ENCODE assay signal across 27 cellular contexts in genomic region chr16:82008957-82009592, GRCh38. TPM values are rescaled to one million over a fixed set of nuclear protein-coding genes. Genes with fewer than 3 reads are reported as not detected.
DNase-seq lines count a peak whose midpoint lies in the region; ATAC-seq and TF ChIP-seq lines count a peak whose summit lies in the region.
"Had no signal": no experiment of that assay in that cellular context is flagged by ENCODE, and none has a peak within 500 bp of the region (broad histone marks: within the 10 kb centered on the region; RNA-seq: fewer than 3 reads in every experiment).

No MANE protein-coding gene starts in this region.

- no peak overlapping the region for H3K27ac ChIP-seq in CD4-positive, alpha-beta T cell (ENCODE audit: low read depth, low read length)
- H3K27ac ChIP-seq in HEK293 (ENCODE audit: extremely low read depth, low read depth, low read length), result no peak overlapping the region
- H3K27ac ChIP-seq: A549, SJSA1 had no signal

- POLR2A ChIA-PET in activated CD8-positive, alpha-beta T cell treated with anti-CD3 and anti-CD28 coated beads, Interleukin-2, amount 10 ng/mL, durations not matched to agents 7 days and 5 days (lab: Charles Lee), result no interaction called here
- POLR2A ChIA-PET in activated CD8-positive, alpha-beta T cell treated with anti-CD3 and anti-CD28 coated beads for 36 hours (lab: Charles Lee), result no interaction called here
- POLR2A ChIA-PET in CD4-positive, alpha-beta T cell (lab: Charles Lee), result no interaction called here
- POLR2A ChIA-PET in HEK293 (lab: Yijun Ruan, JAX), result no interaction called here

- ATAC-seq in activated CD8-positive, alpha-beta T cell treated with anti-CD3 and anti-CD28 coated beads, Interleukin-2, amount 10 ng/mL, durations not matched to agents 7 days and 5 days, result no peak
- no peak for ATAC-seq in activated CD8-positive, alpha-beta T cell treated with anti-CD3 and anti-CD28 coated beads for 36 hours
- ATAC-seq in CD4-positive, alpha-beta T cell (ENCODE audit: poor library complexity), result no peak
- peak; percentile 52 for ATAC-seq in activated T-helper 17 cell treated with anti-CD3 and anti-CD28 coated beads, Interleukin-2, amount 50 U/mL, for 72 hours (replicated peaks)
- ATAC-seq: A549 had no signal

- H3K4me3 Mint-ChIP-seq in activated CD8-positive, alpha-beta T cell treated with anti-CD3 and anti-CD28 coated beads, Interleukin-2, amount 10 ng/mL, durations not matched to agents 7 days and 5 days, result no peak overlapping the region
- H3K4me3 Mint-ChIP-seq in activated CD8-positive, alpha-beta T cell treated with anti-CD3 and anti-CD28 coated beads for 36 hours, result no peak overlapping the region
- H3K4me3 Mint-ChIP-seq in CD4-positive, alpha-beta T cell, result peak overlapping the region; percentile 92
- peak overlapping the region; percentile 75 for H3K4me3 Mint-ChIP-seq in activated T-helper 17 cell treated with anti-CD3 and anti-CD28 coated beads, Interleukin-2, amount 50 U/mL, for 72 hours

- H3K27me3 ChIP-seq in CD4-positive, alpha-beta T cell (ENCODE audit: control insufficient read depth, insufficient read depth, low read length), result no peaks in the 10 kb centered on the region
- H3K27me3 ChIP-seq: SJSA1 had no signal

- no peaks in the 10 kb centered on the region for H3K4me1 ChIP-seq in HEK293 (ENCODE audit: control insufficient read depth, insufficient read depth, low read length)
- H3K4me1 ChIP-seq: A549, SJSA1 had no signal

- CTCF ChIA-PET in activated CD8-positive, alpha-beta T cell treated with anti-CD3 and anti-CD28 coated beads, Interleukin-2, amount 10 ng/mL, durations not matched to agents 7 days and 5 days (lab: Charles Lee), result no interaction called here
- CTCF ChIA-PET in activated CD8-positive, alpha-beta T cell treated with anti-CD3 and anti-CD28 coated beads for 36 hours (lab: Charles Lee), result no interaction called here
- CTCF ChIA-PET in CD4-positive, alpha-beta T cell (lab: Charles Lee), result no interaction called here
- CTCF ChIA-PET in HEK293 (lab: Yijun Ruan, JAX), result no interaction called here

- H3K9me3 Mint-ChIP-seq in activated CD8-positive, alpha-beta T cell treated with anti-CD3 and anti-CD28 coated beads, Interleukin-2, amount 10 ng/mL, durations not matched to agents 7 days and 5 days (ENCODE audit: insufficient read depth), result peaks cover 21% of the 10 kb centered on the region
- peaks cover 16% of the 10 kb centered on the region for H3K9me3 Mint-ChIP-seq in activated CD8-positive, alpha-beta T cell treated with anti-CD3 and anti-CD28 coated beads for 36 hours
- H3K9me3 Mint-ChIP-seq in CD4-positive, alpha-beta T cell, result peaks cover 2% of the 10 kb centered on the region
- H3K9me3 Mint-ChIP-seq in activated T-helper 17 cell treated with anti-CD3 and anti-CD28 coated beads, Interleukin-2, amount 50 U/mL, for 72 hours, result peaks cover 10% of the 10 kb centered on the region

- TF ChIP-seq CTCF in activated CD8-positive, alpha-beta T cell treated with anti-CD3 and anti-CD28 coated beads for 36 hours (IDR thresholded peaks at IDR 0.05), result no peak
- TF ChIP-seq CTCF in CD4-positive, alpha-beta T cell (IDR thresholded peaks at IDR 0.05), result no peak
- no peak for TF ChIP-seq CTCF in HEK293 (tag by site-specific recombination; IDR thresholded peaks at IDR 0.05)

- peaks cover 8% of the 10 kb centered on the region for H3K27me3 Mint-ChIP-seq in activated CD8-positive, alpha-beta T cell treated with anti-CD3 and anti-CD28 coated beads, Interleukin-2, amount 10 ng/mL, durations not matched to agents 7 days and 5 days (ENCODE audit: low read depth)
- H3K27me3 Mint-ChIP-seq in activated CD8-positive, alpha-beta T cell treated with anti-CD3 and anti-CD28 coated beads for 36 hours, result peaks cover 4% of the 10 kb centered on the region
- H3K27me3 Mint-ChIP-seq in CD4-positive, alpha-beta T cell, result peaks cover 5% of the 10 kb centered on the region
- H3K27me3 Mint-ChIP-seq in activated T-helper 17 cell treated with anti-CD3 and anti-CD28 coated beads, Interleukin-2, amount 50 U/mL, for 72 hours, result peaks cover 4% of the 10 kb centered on the region
- H3K27me3 Mint-ChIP-seq: IgD-negative memory B cell had no signal

- H3K9me3 ChIP-seq in CD4-positive, alpha-beta T cell (ENCODE audit: control insufficient read depth, low read length), result peaks cover 9% of the 10 kb centered on the region
- no peaks in the 10 kb centered on the region for H3K9me3 ChIP-seq in HEK293 (ENCODE audit: control insufficient read depth, insufficient read depth, low read depth, low read length)

- intact Hi-C loops in activated CD8-positive, alpha-beta T cell treated with anti-CD3 and anti-CD28 coated beads for 36 hours (cut with micrococcal nuclease), result no loop called here
- intact Hi-C loops in CD4-positive, alpha-beta T cell (cut with DNase I, micrococcal nuclease), result no loop called here

- no peaks in the 10 kb centered on the region for H3K36me3 ChIP-seq in HEK293 (ENCODE audit: control insufficient read depth in 2 of 2, insufficient read depth in 1 of 2, low read length in 2 of 2)
- H3K36me3 ChIP-seq: SJSA1 had no signal

- DNase-seq in activated CD8-positive, alpha-beta T cell treated with anti-CD3 and anti-CD28 coated beads, Interleukin-2, amount 10 ng/mL, durations not matched to agents 7 days and 5 days, result no peak
- DNase-seq in activated CD8-positive, alpha-beta T cell treated with anti-CD3 and anti-CD28 coated beads for 36 hours, result no peak
- DNase-seq in CD4-positive, alpha-beta T cell, result no peak
- DNase-seq in globus pallidus (ENCODE audit: low spot score) (no peak), NCI-H146 (lab: John Stamatoyannopoulos, UW) (no peak), amygdala (lab: John Stamatoyannopoulos, UW) (no peak)
- DNase-seq: AML-193; C1 segment of cervical spinal cord; DMS79; EL; GDM1; GOT3; HCEC 1CT; NCI-H1092; NCI-H1417 treated with DMSO at 0.1 percent for 48 hours; NCI-H187; NCI-H2081 treated with DMSO at 0.1 percent for 48 hours; NCI-H524; NCI-H748 treated with DMSO at 0.1 percent for 48 hours; NK-92 treated with Interleukin-12 subunit alpha and Interleukin-12 subunit beta, amount 100 ng/mL, for 24 hours; Right ventricle myocardium superior; RPMI8226 had no signal

- peak overlapping the region; percentile 14 for H3K27ac Mint-ChIP-seq in activated CD8-positive, alpha-beta T cell treated with anti-CD3 and anti-CD28 coated beads, Interleukin-2, amount 10 ng/mL, durations not matched to agents 7 days and 5 days
- H3K27ac Mint-ChIP-seq in activated CD8-positive, alpha-beta T cell treated with anti-CD3 and anti-CD28 coated beads for 36 hours, result no peak overlapping the region
- no peak overlapping the region for H3K27ac Mint-ChIP-seq in CD4-positive, alpha-beta T cell
- H3K27ac Mint-ChIP-seq in activated T-helper 17 cell treated with anti-CD3 and anti-CD28 coated beads, Interleukin-2, amount 50 U/mL, for 72 hours, result peak overlapping the region; percentile 87

- H3K4me1 Mint-ChIP-seq in activated CD8-positive, alpha-beta T cell treated with anti-CD3 and anti-CD28 coated beads, Interleukin-2, amount 10 ng/mL, durations not matched to agents 7 days and 5 days (ENCODE audit: low read depth), result peaks cover 18% of the 10 kb centered on the region
- peaks cover 19% of the 10 kb centered on the region for H3K4me1 Mint-ChIP-seq in activated CD8-positive, alpha-beta T cell treated with anti-CD3 and anti-CD28 coated beads for 36 hours (ENCODE audit: low read depth)
- H3K4me1 Mint-ChIP-seq in CD4-positive, alpha-beta T cell (ENCODE audit: low read depth), result peaks cover 29% of the 10 kb centered on the region
- peaks cover 26% of the 10 kb centered on the region for H3K4me1 Mint-ChIP-seq in activated T-helper 17 cell treated with anti-CD3 and anti-CD28 coated beads, Interleukin-2, amount 50 U/mL, for 72 hours

- no peak overlapping the region for H3K4me3 ChIP-seq in HEK293 (ENCODE audit: low read depth, low read length)
- H3K4me3 ChIP-seq: A549, SJSA1 had no signal

- H3K36me3 Mint-ChIP-seq in activated CD8-positive, alpha-beta T cell treated with anti-CD3 and anti-CD28 coated beads, Interleukin-2, amount 10 ng/mL, durations not matched to agents 7 days and 5 days (ENCODE audit: low read depth), result peaks cover 40% of the 10 kb centered on the region
- H3K36me3 Mint-ChIP-seq in activated CD8-positive, alpha-beta T cell treated with anti-CD3 and anti-CD28 coated beads for 36 hours (ENCODE audit: low read depth), result peaks cover 39% of the 10 kb centered on the region
- H3K36me3 Mint-ChIP-seq in CD4-positive, alpha-beta T cell (ENCODE audit: low read depth), result peaks cover 65% of the 10 kb centered on the region
- peaks cover 38% of the 10 kb centered on the region for H3K36me3 Mint-ChIP-seq in activated T-helper 17 cell treated with anti-CD3 and anti-CD28 coated beads, Interleukin-2, amount 50 U/mL, for 72 hours (ENCODE audit: low read depth)

TF ChIP-seq in HEK293, 187 proteins besides CTCF, POLR2A, EP300 and RAD21 (continues in another document):
- TF ChIP-seq, protein P1, sequence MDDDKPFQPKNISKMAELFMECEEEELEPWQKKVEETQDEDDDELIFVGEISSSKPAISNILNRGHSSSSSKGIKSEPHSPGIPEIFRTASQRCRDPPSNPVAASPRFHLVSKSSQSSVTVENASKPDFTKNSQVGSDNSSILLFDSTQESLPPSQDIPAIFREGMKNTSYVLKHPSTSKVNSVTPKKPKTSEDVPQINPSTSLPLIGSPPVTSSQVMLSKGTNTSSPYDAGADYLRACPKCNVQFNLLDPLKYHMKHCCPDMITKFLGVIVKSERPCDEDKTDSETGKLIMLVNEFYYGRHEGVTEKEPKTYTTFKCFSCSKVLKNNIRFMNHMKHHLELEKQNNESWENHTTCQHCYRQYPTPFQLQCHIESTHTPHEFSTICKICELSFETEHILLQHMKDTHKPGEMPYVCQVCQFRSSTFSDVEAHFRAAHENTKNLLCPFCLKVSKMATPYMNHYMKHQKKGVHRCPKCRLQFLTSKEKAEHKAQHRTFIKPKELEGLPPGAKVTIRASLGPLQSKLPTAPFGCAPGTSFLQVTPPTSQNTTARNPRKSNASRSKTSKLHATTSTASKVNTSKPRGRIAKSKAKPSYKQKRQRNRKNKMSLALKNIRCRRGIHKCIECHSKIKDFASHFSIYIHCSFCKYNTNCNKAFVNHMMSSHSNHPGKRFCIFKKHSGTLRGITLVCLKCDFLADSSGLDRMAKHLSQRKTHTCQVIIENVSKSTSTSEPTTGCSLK (tag by site-specific recombination; IDR thresholded peaks at IDR 0.05), result no peak
- TF ChIP-seq ZNF48 (tag by site-specific recombination; IDR thresholded peaks at IDR 0.05) (no peak), ZNF157 (tag by site-specific recombination; IDR thresholded peaks at IDR 0.05) (no peak)

RNA-seq across cellular contexts. Expression of gene SDR42E1, which starts 2.2 kb away (rescaled TPM):
- total RNA-seq in activated CD8-positive, alpha-beta T cell treated with anti-CD3 and anti-CD28 coated beads, Interleukin-2, amount 10 ng/mL, durations not matched to agents 7 days and 5 days, result 10 to 100 TPM; 12.0 to 12.4 TPM
- 1 to 10 TPM; 7.1 to 9.2 TPM for total RNA-seq in activated CD8-positive, alpha-beta T cell treated with anti-CD3 and anti-CD28 coated beads for 36 hours
- total RNA-seq in CD4-positive, alpha-beta T cell, result 1 to 10 TPM; 4.5 to 7.6 TPM
- 1 to 10 TPM; 3.7 to 5.1 TPM for total RNA-seq in activated T-helper 17 cell treated with anti-CD3 and anti-CD28 coated beads, Interleukin-2, amount 50 U/mL, for 72 hours
- total RNA-seq: SJSA1 had no signal

RNA-seq across cellular contexts. Expression of gene HSD17B2, which starts 26.0 kb away (rescaled TPM):
- not detected for total RNA-seq in activated CD8-positive, alpha-beta T cell treated with anti-CD3 and anti-CD28 coated beads, Interleukin-2, amount 10 ng/mL, durations not matched to agents 7 days and 5 days
- not detected for total RNA-seq in activated CD8-positive, alpha-beta T cell treated with anti-CD3 and anti-CD28 coated beads for 36 hours
- not detected for total RNA-seq in CD4-positive, alpha-beta T cell
- total RNA-seq in activated T-helper 17 cell treated with anti-CD3 and anti-CD28 coated beads, Interleukin-2, amount 50 U/mL, for 72 hours, result not detected
- total RNA-seq: Right ventricle myocardium superior had no signal

Comparison
In these comparisons a context has a peak if more than half of its experiments do, and no peak if none do; other contexts are left out.
1. H3K27ac Mint-ChIP-seq: peak in activated CD8-positive, alpha-beta T cell treated with anti-CD3 and anti-CD28 coated beads, Interleukin-2, amount 10 ng/mL, durations not matched to agents 7 days and 5 days (single experiment) and activated T-helper 17 cell treated with anti-CD3 and anti-CD28 coated beads, Interleukin-2, amount 50 U/mL, for 72 hours (single experiment); none in activated CD8-positive, alpha-beta T cell treated with anti-CD3 and anti-CD28 coated beads for 36 hours (single experiment) and CD4-positive, alpha-beta T cell (single experiment).
2. H3K4me3 Mint-ChIP-seq: peak in CD4-positive, alpha-beta T cell (single experiment) and activated T-helper 17 cell treated with anti-CD3 and anti-CD28 coated beads, Interleukin-2, amount 50 U/mL, for 72 hours (single experiment); none in activated CD8-positive, alpha-beta T cell treated with anti-CD3 and anti-CD28 coated beads, Interleukin-2, amount 10 ng/mL, durations not matched to agents 7 days and 5 days (single experiment) and activated CD8-positive, alpha-beta T cell treated with anti-CD3 and anti-CD28 coated beads for 36 hours (single experiment).